In the genomic region with DNA sequence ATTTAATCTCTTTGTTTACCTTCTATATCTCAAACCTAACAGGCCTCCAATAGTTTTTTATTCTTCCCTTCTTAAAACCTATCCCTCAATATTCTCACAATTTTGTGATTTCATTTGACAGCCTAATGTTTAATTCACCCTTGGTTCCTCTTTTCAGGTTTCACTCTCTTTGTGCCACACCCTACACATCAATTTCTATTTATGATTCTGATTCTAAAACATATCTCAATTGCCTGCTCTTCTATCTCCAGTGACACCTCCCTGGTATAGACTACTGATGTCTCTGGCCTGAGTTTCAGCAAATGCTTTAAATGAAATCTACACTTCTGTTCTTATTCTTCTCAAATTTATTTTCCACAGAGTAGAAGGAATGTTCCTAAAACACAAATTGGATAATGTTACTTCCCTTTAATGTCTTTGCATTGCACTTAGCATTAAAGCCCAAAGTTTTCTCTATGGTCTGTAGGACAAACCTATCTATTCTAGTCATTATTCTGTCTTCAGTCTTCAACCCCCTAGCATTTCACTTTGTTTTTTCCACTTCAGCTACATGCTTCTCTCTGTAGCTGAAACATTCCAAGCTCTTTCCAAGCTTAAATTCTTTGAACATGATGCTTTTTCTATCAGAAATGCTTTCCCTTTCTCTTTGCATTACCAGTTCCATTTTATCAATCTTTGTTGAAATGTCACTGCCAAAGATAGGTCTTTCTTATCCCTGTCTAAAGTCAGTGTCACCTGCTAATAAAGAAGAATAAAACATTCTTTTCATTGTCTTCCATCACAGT, we compare ENCODE assay signal across 14 cellular contexts.
A peak's percentile ranks its signal among the peaks of the same experiment; 100 is the strongest.
DNase-seq lines count a peak whose midpoint lies in the region; ATAC-seq and TF ChIP-seq lines count a peak whose summit lies in the region.
"Had no signal": no experiment of that assay in that cellular context is flagged by ENCODE, and none has a peak within 500 bp of the region (broad histone marks: within the 10 kb centered on the region; RNA-seq: fewer than 3 reads in every experiment).

No MANE protein-coding gene starts in this region.

- no peaks in the 10 kb centered on the region for H3K27me3 Mint-ChIP-seq in activated B cell treated with CpG ODN at 0.5 μM for 24 hours

- H3K36me3 ChIP-seq in mesenchymal stem cell (ENCODE audit: control insufficient read depth in 1 of 2, insufficient read depth in 2 of 2, low read depth in 1 of 2, low read length in 2 of 2) = no peaks in the 10 kb centered on the region
- no peaks in the 10 kb centered on the region for H3K36me3 ChIP-seq in smooth muscle cell (ENCODE audit: low read depth)
- H3K36me3 ChIP-seq: HAP-1 had no signal

- H3K9me3 ChIP-seq in mesenchymal stem cell (ENCODE audit: control insufficient read depth, low read length) (no peaks in the 10 kb centered on the region), smooth muscle cell (replicated peaks; ENCODE audit: low read depth) (no peaks in the 10 kb centered on the region)
- H3K9me3 ChIP-seq: HAP-1 had no signal

- H3K27ac ChIP-seq in mesenchymal stem cell (ENCODE audit: low read length, poor library complexity, severe bottlenecking) = no peak overlapping the region
- H3K27ac ChIP-seq in smooth muscle cell (ENCODE audit: low read depth) = no peak overlapping the region

- intact Hi-C loops in activated B cell treated with CpG ODN at 0.5 μM for 24 hours (cut with micrococcal nuclease) = no loop called here

- no peak overlapping the region for H2AK5ac ChIP-seq in mesenchymal stem cell (ENCODE audit: low read length, severe bottlenecking)

- no peaks in the 10 kb centered on the region for H3K79me2 ChIP-seq in smooth muscle cell (ENCODE audit: low read depth)

- H3K4me3 ChIP-seq in mesenchymal stem cell (ENCODE audit: insufficient read depth in 1 of 2, low read depth in 1 of 2, low read length in 2 of 2) = no peak overlapping the region
- no peak overlapping the region for H3K4me3 ChIP-seq in smooth muscle cell
- H3K4me3 ChIP-seq: HAP-1 had no signal

- TF ChIP-seq CTCF in activated B cell treated with CpG ODN at 0.5 μM for 24 hours (IDR thresholded peaks at IDR 0.05) = no peak
- TF ChIP-seq CTCF in smooth muscle cell (IDR thresholded peaks at IDR 0.05; ENCODE audit: borderline replicate concordance, insufficient read depth, poor library complexity, severe bottlenecking) = no peak

- H2BK120ac ChIP-seq in mesenchymal stem cell (ENCODE audit: low read depth, low read length) = no peak overlapping the region

- no peak overlapping the region for H3K23ac ChIP-seq in mesenchymal stem cell (ENCODE audit: low read length in 2 of 2)

- POLR2A ChIA-PET in activated B cell treated with CpG ODN at 0.5 μM for 24 hours (lab: Charles Lee) = no interaction called here

- H3K9me3 Mint-ChIP-seq in activated B cell treated with CpG ODN at 0.5 μM for 24 hours = peaks cover 2% of the 10 kb centered on the region

- no peaks in the 10 kb centered on the region for H4K20me1 ChIP-seq in smooth muscle cell (ENCODE audit: low read depth)

- H2AFZ ChIP-seq in mesenchymal stem cell (ENCODE audit: low read depth, low read length) = no peak overlapping the region
- H2AFZ ChIP-seq in smooth muscle cell (ENCODE audit: low read depth) = no peak overlapping the region

- H3K27me3 ChIP-seq in mesenchymal stem cell (ENCODE audit: control insufficient read depth in 1 of 2, insufficient read depth in 1 of 2, low read length in 2 of 2) (no peaks in the 10 kb centered on the region), smooth muscle cell (ENCODE audit: low read depth) (no peaks in the 10 kb centered on the region)

- CTCF ChIA-PET in activated B cell treated with CpG ODN at 0.5 μM for 24 hours (lab: Charles Lee) = no interaction called here

- no peak overlapping the region for H2BK5ac ChIP-seq in mesenchymal stem cell (ENCODE audit: low read depth, low read length, poor library complexity, severe bottlenecking)

- peaks cover 12% of the 10 kb centered on the region for H3K4me1 Mint-ChIP-seq in activated B cell treated with CpG ODN at 0.5 μM for 24 hours

- no peak overlapping the region for H3K4me3 Mint-ChIP-seq in activated B cell treated with CpG ODN at 0.5 μM for 24 hours
- H3K4me3 Mint-ChIP-seq: CD14-positive monocyte; CD8-positive, alpha-beta T cell had no signal

- H2BK15ac ChIP-seq in mesenchymal stem cell (ENCODE audit: low read depth, poor library complexity, severe bottlenecking) = no peak overlapping the region

- no peak overlapping the region for H3K14ac ChIP-seq in mesenchymal stem cell (ENCODE audit: low read length in 2 of 2)

- no peak overlapping the region for H4K8ac ChIP-seq in mesenchymal stem cell (ENCODE audit: low read length)

- no peak overlapping the region for H4K91ac ChIP-seq in mesenchymal stem cell (ENCODE audit: low read length)

- H3K4me1 ChIP-seq in mesenchymal stem cell (ENCODE audit: control insufficient read depth, insufficient read depth, low read depth, low read length) (no peaks in the 10 kb centered on the region), smooth muscle cell (ENCODE audit: low read depth) (peaks cover 7% of the 10 kb centered on the region)

- no peak overlapping the region for H3K4ac ChIP-seq in mesenchymal stem cell (ENCODE audit: low read depth in 1 of 2, low read length in 2 of 2)

- DNase-seq in EL = peak; percentile 6
- no peak for DNase-seq in activated B cell treated with CpG ODN at 0.5 μM for 24 hours
- DNase-seq in dedifferentiated amniotic fluid mesenchymal stem cell (ENCODE audit: extremely low spot score) = peak; percentile 53
- peak; percentile 14 for DNase-seq in mesenchymal stem cell
- DNase-seq in smooth muscle cell (lab: John Stamatoyannopoulos, UW; ENCODE audit: unreplicated experiment) = no peak
- DNase-seq in Kasumi-1 (lab: John Stamatoyannopoulos, UW) = no peak
- DNase-seq in activated T-cell treated with anti-CD3 and anti-CD28 coated beads for 4 hours = no peak
- DNase-seq: CD8-positive, alpha-beta T cell; COR-L47; DMS153; DMS79 treated with DMSO at 0.1 percent for 48 hours; GF-D8 had no signal

- ATAC-seq in activated B cell treated with CpG ODN at 0.5 μM for 24 hours (ENCODE audit: low read depth) = peak; percentile 28
- ATAC-seq: CD8-positive, alpha-beta T cell had no signal

- no peak overlapping the region for H3K18ac ChIP-seq in mesenchymal stem cell (ENCODE audit: low read depth in 1 of 2, low read length in 2 of 2)

- no peaks in the 10 kb centered on the region for H3K79me1 ChIP-seq in mesenchymal stem cell (replicated peaks; ENCODE audit: low read length, poor library complexity, severe bottlenecking)

- no peaks in the 10 kb centered on the region for H3K36me3 Mint-ChIP-seq in activated B cell treated with CpG ODN at 0.5 μM for 24 hours (ENCODE audit: low read depth)
- H3K36me3 Mint-ChIP-seq: CD14-positive monocyte; CD8-positive, alpha-beta T cell had no signal

- no peak overlapping the region for H3K9ac ChIP-seq in mesenchymal stem cell (ENCODE audit: low read length)
- no peak overlapping the region for H3K9ac ChIP-seq in smooth muscle cell (ENCODE audit: low read depth)

- H3K4me2 ChIP-seq in mesenchymal stem cell (ENCODE audit: low read length, poor library complexity, severe bottlenecking) (no peak overlapping the region), smooth muscle cell (no peak overlapping the region)

- no peaks in the 10 kb centered on the region for H3F3A ChIP-seq in smooth muscle cell (ENCODE audit: low read depth)

- H2BK12ac ChIP-seq in mesenchymal stem cell (ENCODE audit: low read length in 2 of 2) = no peak overlapping the region

- H3K27ac Mint-ChIP-seq in activated B cell treated with CpG ODN at 0.5 μM for 24 hours = no peak overlapping the region
- H3K27ac Mint-ChIP-seq: CD8-positive, alpha-beta T cell had no signal

Comparison
In these comparisons a context has a peak if more than half of its experiments do, and no peak if none do; other contexts are left out.
1. DNase-seq: peak in EL (single experiment), dedifferentiated amniotic fluid mesenchymal stem cell (single experiment) and mesenchymal stem cell (single experiment); none in activated B cell treated with CpG ODN at 0.5 μM for 24 hours (single experiment), smooth muscle cell (single experiment), Kasumi-1 (0 of 2) and activated T-cell treated with anti-CD3 and anti-CD28 coated beads for 4 hours (single experiment).